8 cellular contexts compared by ENCODE assay signal in genomic region chr11:69088676-69089146, GRCh38. TPM values are rescaled to one million over a fixed set of nuclear protein-coding genes. Genes with fewer than 3 reads are reported as not detected.
DNase-seq lines count a peak whose midpoint lies in the region; ATAC-seq and TF ChIP-seq lines count a peak whose summit lies in the region.

No MANE protein-coding gene starts in this region.

- in situ Hi-C loops in Caki2 (cut with HindIII; ENCODE audit: low pct_unique_long_range_greater_than_20kb, low sequenced_read_pairs), result no loop called here

- H3K4me2 ChIP-seq in OCI-LY3 (ENCODE audit: low read length), result no peak overlapping the region

- TF ChIP-seq CTCF in OCI-LY3 (IDR thresholded peaks at IDR 0.05; ENCODE audit: low read depth, low read length), result peak; percentile 90
- peak; percentile 78 for TF ChIP-seq CTCF in nephron progenitor cell (IDR thresholded peaks at IDR 0.05)

- peaks cover 15% of the 10 kb centered on the region for H4K20me1 ChIP-seq in OCI-LY3 (ENCODE audit: insufficient read depth, low read length)

- H3K4me3 Mint-ChIP-seq in nephron progenitor cell, result no peak overlapping the region

- H3K4me3 ChIP-seq in OCI-LY3 (ENCODE audit: low read length) (no peak overlapping the region), stomach smooth muscle (ENCODE audit: low read length in 2 of 2) (no peak overlapping the region)

- H3K27me3 ChIP-seq in OCI-LY3 (ENCODE audit: low read depth, low read length), result no peaks in the 10 kb centered on the region
- no peaks in the 10 kb centered on the region for H3K27me3 ChIP-seq in stomach smooth muscle (ENCODE audit: control insufficient read depth in 1 of 2, insufficient read depth in 2 of 2, low read length in 2 of 2)

- peaks cover 30% of the 10 kb centered on the region for H3K36me3 Mint-ChIP-seq in nephron progenitor cell (ENCODE audit: low read depth)

- DNase-seq in Caki2 (ENCODE audit: low read depth) (peak; percentile 57), HUDEP-2 (lab: John Stamatoyannopoulos, UW; ENCODE audit: unreplicated experiment in 76 of 76) (peak in 67 of 76 experiments; percentile 10 to 84 (median 54)), activated T-cell treated with anti-CD3 and anti-CD28 coated beads for 4 hours (peak; percentile 50), fibroblast of gingiva (ENCODE audit: low read depth) (peak; percentile 61), nephron progenitor cell (peak; percentile 77)

- no peaks in the 10 kb centered on the region for H3K9me3 ChIP-seq in OCI-LY3 (ENCODE audit: insufficient read depth, low read length)
- no peaks in the 10 kb centered on the region for H3K9me3 ChIP-seq in stomach smooth muscle (ENCODE audit: control insufficient read depth in 2 of 2, low read length in 2 of 2)

- no peak overlapping the region for H3K27ac Mint-ChIP-seq in nephron progenitor cell

- no peaks in the 10 kb centered on the region for H3K79me2 ChIP-seq in OCI-LY3 (ENCODE audit: low read length)

- no peak for ATAC-seq in HG02938 (IDR thresholded peaks at IDR 0.05; ENCODE audit: unreplicated experiment)

- H3K36me3 ChIP-seq in OCI-LY3 (replicated peaks; ENCODE audit: low read depth, low read length), result peaks cover 29% of the 10 kb centered on the region
- H3K36me3 ChIP-seq in stomach smooth muscle (ENCODE audit: control insufficient read depth in 2 of 2, insufficient read depth in 2 of 2, low read length in 2 of 2), result peaks cover 32 to 48% of the 10 kb centered on the region in 2 donors

- peaks cover 13% of the 10 kb centered on the region for H3K4me1 Mint-ChIP-seq in nephron progenitor cell

- no peak overlapping the region for H2AFZ ChIP-seq in OCI-LY3 (ENCODE audit: low read depth, low read length)

- H3K27ac ChIP-seq in OCI-LY3 (ENCODE audit: low read length), result no peak overlapping the region
- H3K27ac ChIP-seq in stomach smooth muscle (ENCODE audit: low read length), result peak overlapping the region; percentile 89

- no peaks in the 10 kb centered on the region for H3K9me3 Mint-ChIP-seq in nephron progenitor cell

- H3K9ac ChIP-seq in OCI-LY3 (ENCODE audit: low read length) (no peak overlapping the region), stomach smooth muscle (ENCODE audit: low read length in 2 of 2) (no peak overlapping the region)

- peaks cover 5% of the 10 kb centered on the region for H3K27me3 Mint-ChIP-seq in nephron progenitor cell (ENCODE audit: low read depth, poor library complexity)

- H3K4me1 ChIP-seq in OCI-LY3 (ENCODE audit: low read length), result 0 out of 2 replicates have a peak, but pooled peaks cover 3% of the 10 kb centered on the region
- peaks cover 46% of the 10 kb centered on the region for H3K4me1 ChIP-seq in stomach smooth muscle (ENCODE audit: control insufficient read depth, insufficient read depth, low read length)

RNA-seq across cellular contexts. Expression of gene TPCN2, which starts 40.0 kb away (rescaled TPM):
- 4.2 and 10.7 TPM in 2 replicates for total RNA-seq in Caki2 (2014; rRNA removed; shearing (Covaris generic); ENCODE audit: low replicate concordance)
